38 cellular contexts compared by ENCODE assay signal in the genomic region with DNA sequence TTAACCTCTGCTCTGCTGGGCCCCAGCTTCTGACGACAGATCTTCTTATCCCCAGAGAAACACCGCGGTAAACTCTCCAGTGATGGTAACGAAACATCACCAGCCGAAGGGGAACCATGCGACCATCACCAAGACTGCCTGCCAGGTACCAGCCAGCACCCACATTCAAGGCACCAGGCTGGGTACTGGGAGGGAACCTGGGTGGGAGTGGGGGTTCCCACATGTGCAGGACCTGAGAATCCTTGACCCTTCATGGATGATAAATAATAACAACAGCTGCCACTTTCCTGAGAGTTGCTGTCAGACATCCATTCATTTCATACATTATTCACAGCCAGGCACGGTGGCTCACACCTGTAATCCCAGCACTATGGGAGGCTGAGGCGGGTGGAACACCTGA. TPM values are rescaled to one million over a fixed set of nuclear protein-coding genes. Genes with fewer than 3 reads are reported as not detected.
"Had no signal": no experiment of that assay in that cellular context is flagged by ENCODE, and none has a peak within 500 bp of the region (broad histone marks: within the 10 kb centered on the region; RNA-seq: fewer than 3 reads in every experiment).

No MANE protein-coding gene starts in this region.

- H3K4me1 Mint-ChIP-seq: activated B cell treated with CpG ODN at 0.5 μM for 24 hours; activated CD4-positive, alpha-beta T cell treated with anti-CD3 and anti-CD28 coated beads, Interleukin-2, amount 10 ng/mL, durations not matched to agents 24 days and 14 days; activated naive CD8-positive, alpha-beta T cell treated with anti-CD3 and anti-CD28 coated beads for 36 hours; activated T-helper 17 cell treated with anti-CD3 and anti-CD28 coated beads, Interleukin-2, amount 50 U/mL, for 72 hours had no signal

- H3K9me3 ChIP-seq: adrenal gland, body of pancreas, breast epithelium had no signal

- H3K27me3 ChIP-seq: body of pancreas, breast epithelium had no signal

- H3K36me3 Mint-ChIP-seq: activated CD4-positive, alpha-beta memory T cell treated with anti-CD3 and anti-CD28 coated beads for 36 hours; activated naive CD4-positive, alpha-beta T cell treated with anti-CD3 and anti-CD28 coated beads, Interleukin-2, amount 50 U/mL, for 72 hours; activated naive CD8-positive, alpha-beta T cell treated with anti-CD3 and anti-CD28 coated beads for 36 hours had no signal

- H3K27ac ChIP-seq: adrenal gland, body of pancreas, brain microvascular endothelial cell, breast epithelium, VCaP had no signal

- DNase-seq: activated B cell treated with CpG ODN at 0.5 μM for 24 hours; activated CD4-positive, alpha-beta memory T cell treated with anti-CD3 and anti-CD28 coated beads for 36 hours; activated CD4-positive, alpha-beta T cell treated with anti-CD3 and anti-CD28 coated beads for 4 hours; activated CD4-positive, alpha-beta T cell treated with anti-CD3 and anti-CD28 coated beads, Interleukin-2, amount 10 ng/mL, durations not matched to agents 24 days and 14 days; activated CD4-positive, alpha-beta T cell treated with anti-CD3 and anti-CD28 coated beads, Interleukin-2, amount 50 U/mL, for 1 hour; activated CD4-positive, alpha-beta T cell treated with anti-CD3 and anti-CD28 coated beads, Interleukin-2, amount 50 U/mL, for 4 hours; activated CD4-positive, CD25-positive, alpha-beta regulatory T cell treated with anti-CD3 and anti-CD28 coated beads, Interleukin-2, amount 50 U/mL, for 72 hours; activated CD8-positive, alpha-beta memory T cell treated with anti-CD3 and anti-CD28 coated beads, Interleukin-2, amount 50 U/mL, for 4 hours; activated CD8-positive, alpha-beta T cell treated with anti-CD3 and anti-CD28 coated beads for 36 hours; activated effector memory CD4-positive, alpha-beta T cell treated with anti-CD3 and anti-CD28 coated beads, Interleukin-2, amount 50 U/mL, for 16 hours; activated gamma-delta T cell treated with Interleukin-2 at 50 U/mL for 16 hours; activated naive CD4-positive, alpha-beta T cell; activated naive CD4-positive, alpha-beta T cell treated with anti-CD3 and anti-CD28 coated beads for 36 hours; activated naive CD4-positive, alpha-beta T cell treated with anti-CD3 and anti-CD28 coated beads, Interleukin-2, amount 50 U/mL, for 16 hours; activated naive CD8-positive, alpha-beta T cell treated with anti-CD3 and anti-CD28 coated beads for 36 hours; activated T-cell treated with anti-CD3 and anti-CD28 coated beads for 4 hours; activated T-cell treated with anti-CD3 and anti-CD28 coated beads, Interleukin-2, amount 50 U/mL, for 1 hour; activated T-cell treated with anti-CD3 and anti-CD28 coated beads, Interleukin-2, amount 50 U/mL, for 4 hours; activated T-cell treated with anti-CD3 and anti-CD28 coated beads, Interleukin-2, amount 50 U/mL, for 72 hours; amniotic stem cell; aorta; body of pancreas; brain microvascular endothelial cell; central memory CD4-positive, alpha-beta T cell; T-helper 1 cell; T-helper 2 cell; T-helper 9 cell had no signal

- H3K4me1 ChIP-seq: adrenal gland, breast epithelium had no signal

- H3K4me3 Mint-ChIP-seq: activated B cell treated with CpG ODN at 0.5 μM for 24 hours; activated CD4-positive, alpha-beta memory T cell treated with anti-CD3 and anti-CD28 coated beads for 36 hours; activated CD4-positive, alpha-beta T cell treated with anti-CD3 and anti-CD28 coated beads, Interleukin-2, amount 10 ng/mL, durations not matched to agents 24 days and 14 days; activated CD8-positive, alpha-beta T cell treated with anti-CD3 and anti-CD28 coated beads for 36 hours; activated naive CD4-positive, alpha-beta T cell treated with anti-CD3 and anti-CD28 coated beads for 36 hours; activated naive CD8-positive, alpha-beta T cell treated with anti-CD3 and anti-CD28 coated beads for 36 hours; activated T-cell treated with anti-CD3 and anti-CD28 coated beads, Interleukin-2, amount 50 U/mL, for 4 hours; activated T-cell treated with anti-CD3 and anti-CD28 coated beads, Interleukin-2, amount 50 U/mL, for 72 hours; activated T-helper 1 cell treated with anti-CD3 and anti-CD28 coated beads, Interleukin-12 subunit alpha, Interleukin-12 subunit beta, Interleukin-2, Interleukin-4 antibody, amounts not matched to agents 30 ng/mL and 10 ng/mL and 1 ng/mL, durations not matched to agents 14 hours and 24 hours and 36 hours; activated T-helper 17 cell treated with anti-CD3 and anti-CD28 coated beads, Interleukin-2, amount 50 U/mL, for 72 hours; T-helper 1 cell treated with Interleukin-12 subunit alpha and Interleukin-12 subunit beta and Interleukin-4 antibody, amounts not matched to agents 30 μg/mL and 1 μg/mL, for 36 hours; T-helper 2 cell treated with Interferon-gamma antibody and Interleukin-4, amounts not matched to agents 5 μg/mL and 100 μg/mL, for 36 hours had no signal

- H3K4me3 ChIP-seq: adrenal gland, body of pancreas, breast epithelium had no signal

- H3K9me3 Mint-ChIP-seq: activated B cell treated with CpG ODN at 0.5 μM for 24 hours; activated CD4-positive, alpha-beta memory T cell treated with anti-CD3 and anti-CD28 coated beads for 36 hours; activated CD4-positive, alpha-beta T cell treated with anti-CD3 and anti-CD28 coated beads, Interleukin-2, amount 10 ng/mL, durations not matched to agents 24 days and 14 days; activated CD8-positive, alpha-beta T cell treated with anti-CD3 and anti-CD28 coated beads for 36 hours; activated naive CD4-positive, alpha-beta T cell treated with anti-CD3 and anti-CD28 coated beads for 36 hours; activated naive CD4-positive, alpha-beta T cell treated with anti-CD3 and anti-CD28 coated beads, Interleukin-2, amount 50 U/mL, for 72 hours; activated naive CD8-positive, alpha-beta T cell treated with anti-CD3 and anti-CD28 coated beads for 36 hours; activated T-cell treated with anti-CD3 and anti-CD28 coated beads, Interleukin-2, amount 50 U/mL, for 4 hours; activated T-cell treated with anti-CD3 and anti-CD28 coated beads, Interleukin-2, amount 50 U/mL, for 72 hours; activated T-helper 1 cell treated with anti-CD3 and anti-CD28 coated beads, Interleukin-12 subunit alpha, Interleukin-12 subunit beta, Interleukin-2, Interleukin-4 antibody, amounts not matched to agents 30 ng/mL and 10 ng/mL and 1 ng/mL, durations not matched to agents 14 hours and 24 hours and 36 hours; activated T-helper 17 cell treated with anti-CD3 and anti-CD28 coated beads, Interleukin-2, amount 50 U/mL, for 72 hours; T-helper 1 cell treated with Interleukin-12 subunit alpha and Interleukin-12 subunit beta and Interleukin-4 antibody, amounts not matched to agents 30 μg/mL and 1 μg/mL, for 36 hours; T-helper 2 cell treated with Interferon-gamma antibody and Interleukin-4, amounts not matched to agents 5 μg/mL and 100 μg/mL, for 36 hours had no signal

- H3K27ac Mint-ChIP-seq: activated B cell treated with CpG ODN at 0.5 μM for 24 hours; activated CD4-positive, alpha-beta memory T cell treated with anti-CD3 and anti-CD28 coated beads for 36 hours; activated CD4-positive, alpha-beta T cell treated with anti-CD3 and anti-CD28 coated beads, Interleukin-2, amount 10 ng/mL, durations not matched to agents 24 days and 14 days; activated CD8-positive, alpha-beta T cell treated with anti-CD3 and anti-CD28 coated beads for 36 hours; activated naive CD4-positive, alpha-beta T cell treated with anti-CD3 and anti-CD28 coated beads for 36 hours; activated naive CD4-positive, alpha-beta T cell treated with anti-CD3 and anti-CD28 coated beads, Interleukin-2, amount 50 U/mL, for 72 hours; activated naive CD8-positive, alpha-beta T cell treated with anti-CD3 and anti-CD28 coated beads for 36 hours; activated T-cell treated with anti-CD3 and anti-CD28 coated beads, Interleukin-2, amount 50 U/mL, for 72 hours; activated T-helper 1 cell treated with anti-CD3 and anti-CD28 coated beads, Interleukin-12 subunit alpha, Interleukin-12 subunit beta, Interleukin-2, Interleukin-4 antibody, amounts not matched to agents 30 ng/mL and 10 ng/mL and 1 ng/mL, durations not matched to agents 14 hours and 24 hours and 36 hours; activated T-helper 17 cell treated with anti-CD3 and anti-CD28 coated beads, Interleukin-2, amount 50 U/mL, for 72 hours; T-helper 1 cell treated with Interleukin-12 subunit alpha and Interleukin-12 subunit beta and Interleukin-4 antibody, amounts not matched to agents 30 μg/mL and 1 μg/mL, for 36 hours; T-helper 2 cell treated with Interferon-gamma antibody and Interleukin-4, amounts not matched to agents 5 μg/mL and 100 μg/mL, for 36 hours had no signal

- H3K36me3 ChIP-seq: adrenal gland, brain microvascular endothelial cell, breast epithelium had no signal

- H3K27me3 Mint-ChIP-seq: activated CD8-positive, alpha-beta T cell treated with anti-CD3 and anti-CD28 coated beads for 36 hours; activated naive CD8-positive, alpha-beta T cell treated with anti-CD3 and anti-CD28 coated beads for 36 hours; activated T-helper 17 cell treated with anti-CD3 and anti-CD28 coated beads, Interleukin-2, amount 50 U/mL, for 72 hours had no signal

- ATAC-seq: activated CD8-positive, alpha-beta T cell treated with anti-CD3 and anti-CD28 coated beads for 36 hours; activated naive CD4-positive, alpha-beta T cell treated with anti-CD3 and anti-CD28 coated beads, Interleukin-2, amount 50 U/mL, for 72 hours; activated T-cell treated with anti-CD3 and anti-CD28 coated beads, Interleukin-2, amount 50 U/mL, for 4 hours; activated T-cell treated with anti-CD3 and anti-CD28 coated beads, Interleukin-2, amount 50 U/mL, for 72 hours; activated T-helper 17 cell treated with anti-CD3 and anti-CD28 coated beads, Interleukin-2, amount 50 U/mL, for 72 hours; body of pancreas had no signal

RNA-seq across cellular contexts. Expression of a gene that starts 20.8 kb away (rescaled TPM):
- total RNA-seq: activated CD4-positive, alpha-beta T cell treated with anti-CD3 and anti-CD28 coated beads, Interleukin-2, amount 10 ng/mL, durations not matched to agents 24 days and 14 days; activated T-helper 1 cell treated with anti-CD3 and anti-CD28 coated beads, Interleukin-12 subunit alpha, Interleukin-12 subunit beta, Interleukin-2, Interleukin-4 antibody, amounts not matched to agents 30 ng/mL and 10 ng/mL and 1 ng/mL, durations not matched to agents 14 hours and 24 hours and 36 hours; body of pancreas had no signal

RNA-seq across cellular contexts. Expression of a gene that starts 49.7 kb away (rescaled TPM):
- total RNA-seq: activated B cell treated with CpG ODN at 0.5 μM for 24 hours; activated CD4-positive, alpha-beta memory T cell treated with anti-CD3 and anti-CD28 coated beads for 36 hours; activated CD4-positive, alpha-beta T cell treated with anti-CD3 and anti-CD28 coated beads, Interleukin-2, amount 10 ng/mL, durations not matched to agents 24 days and 14 days; activated CD8-positive, alpha-beta memory T cell treated with anti-CD3 and anti-CD28 coated beads for 36 hours; activated CD8-positive, alpha-beta T cell treated with anti-CD3 and anti-CD28 coated beads for 36 hours; activated naive CD4-positive, alpha-beta T cell treated with anti-CD3 and anti-CD28 coated beads for 36 hours; activated naive CD4-positive, alpha-beta T cell treated with anti-CD3 and anti-CD28 coated beads, Interleukin-2, amount 50 U/mL, for 72 hours; activated naive CD8-positive, alpha-beta T cell treated with anti-CD3 and anti-CD28 coated beads for 36 hours; activated T-cell treated with anti-CD3 and anti-CD28 coated beads, Interleukin-2, amount 50 U/mL, for 4 hours; activated T-helper 1 cell treated with anti-CD3 and anti-CD28 coated beads, Interleukin-12 subunit alpha, Interleukin-12 subunit beta, Interleukin-2, Interleukin-4 antibody, amounts not matched to agents 30 ng/mL and 10 ng/mL and 1 ng/mL, durations not matched to agents 14 hours and 24 hours and 36 hours; activated T-helper 17 cell treated with anti-CD3 and anti-CD28 coated beads, Interleukin-2, amount 50 U/mL, for 72 hours; astrocyte; body of pancreas; cerebellum had no signal
